Comparison of ENCODE assay signal across 20 cellular contexts in genomic region chr6:45738057-45738455, GRCh38.
A peak's percentile ranks its signal among the peaks of the same experiment; 100 is the strongest.
DNase-seq lines count a peak whose midpoint lies in the region; ATAC-seq, FAIRE-seq and TF ChIP-seq lines count a peak whose summit lies in the region.
"Had no signal": no experiment of that assay in that cellular context is flagged by ENCODE, and none has a peak within 500 bp of the region (broad histone marks: within the 10 kb centered on the region; RNA-seq: fewer than 3 reads in every experiment).

No MANE protein-coding gene starts in this region.

- H3K27me3 Mint-ChIP-seq in T-helper 17 cell: peaks cover 22% of the 10 kb centered on the region
- peaks cover 5% of the 10 kb centered on the region for H3K27me3 Mint-ChIP-seq in progenitor cell of endocrine pancreas

- H3K4me1 Mint-ChIP-seq in T-helper 17 cell: peaks cover 18% of the 10 kb centered on the region
- peaks cover 6% of the 10 kb centered on the region for H3K4me1 Mint-ChIP-seq in progenitor cell of endocrine pancreas (ENCODE audit: low read depth)

- DNase-seq in activated CD4-positive, alpha-beta T cell treated with anti-CD3 and anti-CD28 coated beads for 48 hours: peak; percentile 10
- no peak for DNase-seq in activated CD4-positive, alpha-beta T cell treated with anti-CD3 and anti-CD28 coated beads for 1 hour
- DNase-seq in T-helper 17 cell (no peak), GM12878 (ENCODE audit: low read depth, low spot score) (no peak), COLO668 (lab: John Stamatoyannopoulos, UW; ENCODE audit: unreplicated experiment) (no peak), NCI-H2081 treated with DMSO at 0.1 percent for 48 hours (lab: John Stamatoyannopoulos, UW) (no peak), progenitor cell of endocrine pancreas (ENCODE audit: low spot score, unreplicated experiment) (no peak)
- DNase-seq: activated gamma-delta T cell treated with Interleukin-2 at 50 U/mL for 16 hours, AML-193, DND-41, glutamatergic neuron, IMR-90, NCI-H1417, NCI-H2107, NCI-H510A, nucleus accumbens, spleen, upper lobe of left lung had no signal

- RAD21 ChIA-PET in GM12878 (lab: Charles Lee; ENCODE audit: unreplicated experiment): interaction anchor here (0.6 to 1.8 kb wide), 7 partner anchors 11 to 868 kb away, joined by 3 to 10 read pairs (median 4); no protein-coding TSS in a partner anchor

- intact Hi-C loops in GM12878 (cut with micrococcal nuclease; ENCODE audit: unreplicated experiment): no loop called here

- H3K4me3 ChIP-seq in GM12878: no peak overlapping the region
- H3K4me3 ChIP-seq: spleen, upper lobe of left lung had no signal

- TF ChIP-seq CTCF in GM12878 (IDR thresholded peaks at IDR 0.05 in 2 of 3, conservative IDR thresholded peaks at IDR 0.05 in 1 of 3; ENCODE audit: control insufficient read depth in 2 of 3, extremely low read depth in 1 of 3, insufficient read depth in 1 of 3, low read depth in 3 of 3, low read length in 3 of 3) (no peak), progenitor cell of endocrine pancreas (IDR thresholded peaks at IDR 0.05; ENCODE audit: unreplicated experiment) (no peak)

- no peak for TF ChIP-seq RAD21 in GM12878 (IDR thresholded peaks at IDR 0.05; ENCODE audit: insufficient read depth, low read depth, low read length)

- in situ Hi-C loops in GM12878 (cut with MboI): no loop called here

- H3K9me3 ChIP-seq in T-helper 17 cell (ENCODE audit: control insufficient read depth, low read length, poor library complexity, severe bottlenecking) (no peaks in the 10 kb centered on the region), GM12878 (replicated peaks; ENCODE audit: control insufficient read depth, insufficient read depth, low read length) (no peaks in the 10 kb centered on the region)
- H3K9me3 ChIP-seq: spleen, upper lobe of left lung had no signal

- TF ChIP-seq EP300 in GM12878 (IDR thresholded peaks at IDR 0.05; ENCODE audit: borderline replicate concordance in 1 of 2, control insufficient read depth in 1 of 2, low read depth in 2 of 2, low read length in 2 of 2): no peak

- H3K9ac ChIP-seq in GM12878 (ENCODE audit: control insufficient read depth, insufficient read depth, low read length): no peak overlapping the region

- CTCF ChIA-PET in GM12878 (lab: Yijun Ruan, JAX): interaction anchor here (0.8 to 3.1 kb wide), 6 partner anchors 24 to 1082 kb away, joined by 3 to 19 read pairs (median 4); no protein-coding TSS in a partner anchor

- H3K4me2 ChIP-seq in GM12878 (ENCODE audit: control insufficient read depth, insufficient read depth): peak overlapping the region; percentile 75

- no peaks in the 10 kb centered on the region for H4K20me1 ChIP-seq in GM12878 (ENCODE audit: control insufficient read depth, insufficient read depth)

- 63% methylated on average over 5 of the region's 5 CpGs for WGBS in GM12878 (ENCODE audit: insufficient coverage, insufficient replicate concordance, low lambda C conversion rate, missing lambda C conversion rate)

- no peak for TF ChIP-seq POLR2A in GM12878 (IDR thresholded peaks at IDR 0.05; ENCODE audit: low read depth, low read length)

- H2AFZ ChIP-seq in GM12878 (ENCODE audit: control insufficient read depth, low read depth, low read length): no peak overlapping the region

- H3K79me2 ChIP-seq in GM12878 (ENCODE audit: control insufficient read depth, insufficient read depth, low read length): no peaks in the 10 kb centered on the region

- ATAC-seq in GM18498 (IDR thresholded peaks at IDR 0.05; ENCODE audit: unreplicated experiment) (peak; percentile 6), T-helper 17 cell (no peak), GM12878 (peak; percentile 13)

- H3K4me1 ChIP-seq in GM12878 (ENCODE audit: control insufficient read depth, insufficient read depth, low read length): peaks cover 20% of the 10 kb centered on the region

- H3K36me3 ChIP-seq in GM12878 (ENCODE audit: control insufficient read depth in 2 of 2, insufficient read depth in 2 of 2, low read length in 1 of 2): no peaks in the 10 kb centered on the region
- H3K36me3 ChIP-seq: spleen, upper lobe of left lung had no signal

- BruUV-seq in GM12878 (replicated peaks; lab: Mats Ljungman, UMichigan): no TSS peak

- no peak for FAIRE-seq in GM12878 (lab: Jason Lieb, UNC)
- FAIRE-seq: H1 had no signal

- no peaks in the 10 kb centered on the region for H3K9me3 Mint-ChIP-seq in progenitor cell of endocrine pancreas (ENCODE audit: low read depth)

- H3K27ac ChIP-seq in GM12878 (ENCODE audit: control insufficient read depth, insufficient read depth): peak overlapping the region; percentile 42; the same call in 1 of the 2 replicates
- H3K27ac ChIP-seq: upper lobe of left lung had no signal

- H3K4me3 Mint-ChIP-seq in T-helper 17 cell: peak overlapping the region; percentile 79
- no peak overlapping the region for H3K4me3 Mint-ChIP-seq in progenitor cell of endocrine pancreas (ENCODE audit: low read depth)

- H3K27me3 ChIP-seq in GM12878 (replicated peaks in 1 of 2; ENCODE audit: control insufficient read depth in 2 of 2, insufficient read depth in 2 of 2, low read length in 1 of 2): no peaks in the 10 kb centered on the region; a peak in 1 of 4 replicates
- H3K27me3 ChIP-seq: spleen, upper lobe of left lung had no signal

- SMC1A ChIA-PET in GM12878 (lab: Charles Lee; ENCODE audit: uncharacterized antibody, unreplicated experiment): interaction anchor here (0.9 to 3.5 kb wide), 11 partner anchors 8 to 870 kb away, joined by 3 to 23 read pairs (median 4); partner anchors contain the start of gene SUPT3H

- no peak overlapping the region for H3K27ac Mint-ChIP-seq in T-helper 17 cell
- H3K27ac Mint-ChIP-seq in progenitor cell of endocrine pancreas: no peak overlapping the region

- peaks cover 3% of the 10 kb centered on the region for H3K36me3 Mint-ChIP-seq in T-helper 17 cell (ENCODE audit: low read depth)
- H3K36me3 Mint-ChIP-seq in progenitor cell of endocrine pancreas (ENCODE audit: insufficient read depth): no peaks in the 10 kb centered on the region

- POLR2A ChIA-PET in GM12878 (lab: Charles Lee): interaction anchor here (0.7 kb wide), 1 partner anchor 35 kb away, joined by 3 read pairs; no protein-coding TSS in a partner anchor

TF ChIP-seq in GM12878, 131 proteins besides CTCF, POLR2A, EP300 and RAD21 (continues in another document):
- TF ChIP-seq, protein P1, sequence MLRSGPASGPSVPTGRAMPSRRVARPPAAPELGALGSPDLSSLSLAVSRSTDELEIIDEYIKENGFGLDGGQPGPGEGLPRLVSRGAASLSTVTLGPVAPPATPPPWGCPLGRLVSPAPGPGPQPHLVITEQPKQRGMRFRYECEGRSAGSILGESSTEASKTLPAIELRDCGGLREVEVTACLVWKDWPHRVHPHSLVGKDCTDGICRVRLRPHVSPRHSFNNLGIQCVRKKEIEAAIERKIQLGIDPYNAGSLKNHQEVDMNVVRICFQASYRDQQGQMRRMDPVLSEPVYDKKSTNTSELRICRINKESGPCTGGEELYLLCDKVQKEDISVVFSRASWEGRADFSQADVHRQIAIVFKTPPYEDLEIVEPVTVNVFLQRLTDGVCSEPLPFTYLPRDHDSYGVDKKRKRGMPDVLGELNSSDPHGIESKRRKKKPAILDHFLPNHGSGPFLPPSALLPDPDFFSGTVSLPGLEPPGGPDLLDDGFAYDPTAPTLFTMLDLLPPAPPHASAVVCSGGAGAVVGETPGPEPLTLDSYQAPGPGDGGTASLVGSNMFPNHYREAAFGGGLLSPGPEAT (IDR thresholded peaks at IDR 0.05; ENCODE audit: low read depth): no peak
- TF ChIP-seq PRDM15 (CRISPR knock-in tag; IDR thresholded peaks at IDR 0.05): peak; percentile 51; the same call in 1 of the 2 replicates
- no peak for TF ChIP-seq MTA3 (IDR thresholded peaks at IDR 0.05; ENCODE audit: borderline replicate concordance, low read length)
